10 cellular contexts compared by ENCODE assay signal in the genomic region with DNA sequence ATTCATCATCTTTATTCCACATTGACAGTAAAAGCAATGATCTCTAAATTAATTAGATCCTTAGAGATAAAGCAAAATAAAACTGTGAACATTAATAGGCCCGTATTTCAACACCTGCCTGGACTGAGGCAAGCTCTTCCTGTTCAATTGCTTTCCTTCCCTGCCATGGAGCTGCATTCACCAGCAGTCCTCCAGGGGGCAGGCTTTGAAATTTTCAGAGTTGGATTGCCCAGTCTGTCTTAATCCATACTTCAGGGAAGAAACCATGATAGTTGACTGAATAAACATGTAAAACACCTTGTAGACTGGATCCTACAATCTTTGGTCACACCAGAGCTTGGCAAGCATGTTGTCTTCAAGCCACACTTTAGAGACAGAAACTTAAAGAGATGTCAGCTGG.
A peak's percentile ranks its signal among the peaks of the same experiment; 100 is the strongest.
DNase-seq lines count a peak whose midpoint lies in the region; ATAC-seq, FAIRE-seq and TF ChIP-seq lines count a peak whose summit lies in the region.
"Had no signal": no experiment of that assay in that cellular context is flagged by ENCODE, and none has a peak within 500 bp of the region (broad histone marks: within the 10 kb centered on the region; RNA-seq: fewer than 3 reads in every experiment).

No MANE protein-coding gene starts in this region.

- no peak for FAIRE-seq in GM12892 (lab: Jason Lieb, UNC)

- no peak overlapping the region for H3K9ac ChIP-seq in NT2/D1 (ENCODE audit: insufficient read length, low read depth)

- H3K9me3 ChIP-seq in NT2/D1 (ENCODE audit: insufficient read depth, low read length) = peaks cover 4% of the 10 kb centered on the region; the same call in 1 of the 2 replicates
- H3K9me3 ChIP-seq: colonic mucosa had no signal

- no peaks in the 10 kb centered on the region for H3K27me3 Mint-ChIP-seq in activated T-cell treated with anti-CD3 and anti-CD28 coated beads, Interleukin-2, amount 50 U/mL, for 24 hours

- no peaks in the 10 kb centered on the region for H3K27me3 ChIP-seq in NT2/D1 (ENCODE audit: insufficient read depth, insufficient read length)
- H3K27me3 ChIP-seq: colonic mucosa had no signal

- no peak for TF ChIP-seq POLR2A in GM12892 (IDR thresholded peaks at IDR 0.05; ENCODE audit: low read depth, low read length)

- DNase-seq in AG20443 (ENCODE audit: low spot score) = peak; percentile 24
- DNase-seq in NT2/D1 (ENCODE audit: low read depth, low spot score) = peak; percentile 15
- peak in 1 of 2 donors; percentile 33 for DNase-seq in foreskin fibroblast
- DNase-seq in activated T-cell treated with anti-CD3 and anti-CD28 coated beads, Interleukin-2, amount 50 U/mL, for 24 hours = no peak
- DNase-seq in NCI-H128 (lab: John Stamatoyannopoulos, UW; ENCODE audit: unreplicated experiment) = no peak
- no peak for DNase-seq in GM12892 (ENCODE audit: insufficient read length)
- no peak for DNase-seq in midbrain (lab: John Stamatoyannopoulos, UW)
- DNase-seq: colonic mucosa, right cardiac atrium had no signal

- H3K9me3 Mint-ChIP-seq in activated T-cell treated with anti-CD3 and anti-CD28 coated beads, Interleukin-2, amount 50 U/mL, for 24 hours = peaks cover 3% of the 10 kb centered on the region

- H3K4me1 Mint-ChIP-seq in activated T-cell treated with anti-CD3 and anti-CD28 coated beads, Interleukin-2, amount 50 U/mL, for 24 hours (ENCODE audit: low read depth) = no peaks in the 10 kb centered on the region

- peak; percentile 48 for TF ChIP-seq CTCF in foreskin fibroblast (IDR thresholded peaks at IDR 0.05; ENCODE audit: low read depth, low read length)

- H3K4me3 Mint-ChIP-seq in activated T-cell treated with anti-CD3 and anti-CD28 coated beads, Interleukin-2, amount 50 U/mL, for 24 hours = no peak overlapping the region

- H3K4me3 ChIP-seq in NT2/D1 (ENCODE audit: insufficient read length, low read depth) (no peak overlapping the region), foreskin fibroblast (ENCODE audit: low read depth in 1 of 2, low read length in 2 of 2) (no peak overlapping the region)
- H3K4me3 ChIP-seq: colonic mucosa had no signal

- no peaks in the 10 kb centered on the region for H3K36me3 ChIP-seq in NT2/D1 (ENCODE audit: insufficient read depth, insufficient read length, low read length)
- H3K36me3 ChIP-seq: colonic mucosa had no signal

- no peak overlapping the region for H3K27ac Mint-ChIP-seq in activated T-cell treated with anti-CD3 and anti-CD28 coated beads, Interleukin-2, amount 50 U/mL, for 24 hours

- no peaks in the 10 kb centered on the region for H3K4me1 ChIP-seq in NT2/D1 (ENCODE audit: insufficient read depth, insufficient read length)
- H3K4me1 ChIP-seq: colonic mucosa had no signal

- ATAC-seq in GM18858 (IDR thresholded peaks at IDR 0.05; ENCODE audit: unreplicated experiment) = peak; percentile 54
- ATAC-seq: right cardiac atrium had no signal

- H3K36me3 Mint-ChIP-seq in activated T-cell treated with anti-CD3 and anti-CD28 coated beads, Interleukin-2, amount 50 U/mL, for 24 hours (ENCODE audit: low read depth) = no peaks in the 10 kb centered on the region

Comparison
In these comparisons a context has a peak if more than half of its experiments do, and no peak if none do; other contexts are left out.
1. DNase-seq: peak in AG20443 (single experiment) and NT2/D1 (single experiment); none in activated T-cell treated with anti-CD3 and anti-CD28 coated beads, Interleukin-2, amount 50 U/mL, for 24 hours (single experiment), NCI-H128 (single experiment), GM12892 (single experiment) and midbrain (single experiment).